ENCODE assay signal across 1 cellular context in genomic region chr10:26779176-26779860, GRCh38.
TF ChIP-seq lines count a peak whose summit lies in the region.

No MANE protein-coding gene starts in this region.

TF ChIP-seq in K562, 482 proteins besides CTCF, POLR2A, EP300 and RAD21 (continued from another document):
- TF ChIP-seq ZFP91 (CRISPR knock-in tag; IDR thresholded peaks at IDR 0.05) (no peak), MAZ (CRISPR knock-in tag; conservative IDR thresholded peaks at IDR 0.05 in 1 of 2, IDR thresholded peaks at IDR 0.05 in 1 of 2) (no peak), ZEB2 (IDR thresholded peaks at IDR 0.05) (no peak), ZNF79 (CRISPR knock-in tag; IDR thresholded peaks at IDR 0.05; ENCODE audit: low read depth) (no peak), TCF3 (CRISPR knock-in tag; IDR thresholded peaks at IDR 0.05) (0 out of 2 replicates have a peak, but pooled peaks have one; percentile 10), E2F5 (CRISPR knock-in tag; IDR thresholded peaks at IDR 0.05) (no peak), YY1 (IDR thresholded peaks at IDR 0.05; ENCODE audit: borderline replicate concordance in 1 of 3, control insufficient read depth in 1 of 3, extremely low read depth in 1 of 3, insufficient read depth in 3 of 3, insufficient read length in 1 of 3, insufficient replicate concordance in 2 of 3, low read depth in 1 of 3, low read length in 2 of 3) (no peak), ZNF77 (CRISPR knock-in tag; IDR thresholded peaks at IDR 0.05) (no peak), POLR3G (IDR thresholded peaks at IDR 0.05; ENCODE audit: extremely low read depth, insufficient read length, insufficient replicate concordance) (no peak), HLTF (IDR thresholded peaks at IDR 0.05) (no peak), L3MBTL2 (IDR thresholded peaks at IDR 0.05) (no peak), ZNF408 (CRISPR knock-in tag; IDR thresholded peaks at IDR 0.05; ENCODE audit: low read depth) (no peak), CUX1 (CRISPR knock-in tag; IDR thresholded peaks at IDR 0.05) (no peak), SMARCA5 (IDR thresholded peaks at IDR 0.05) (no peak), EWSR1 (IDR thresholded peaks at IDR 0.05; ENCODE audit: borderline replicate concordance, low read depth, partially characterized antibody) (no peak), CBFA2T3 (IDR thresholded peaks at IDR 0.05) (peak; percentile 7; the same call in 1 of the 2 replicates), PKNOX1 (IDR thresholded peaks at IDR 0.05) (peak; percentile 36; the same call in 1 of the 2 replicates), THAP7 (CRISPR knock-in tag; IDR thresholded peaks at IDR 0.05) (no peak), GTF2B (IDR thresholded peaks at IDR 0.05; ENCODE audit: extremely low read depth, insufficient read length) (no peak), CBX1 (IDR thresholded peaks at IDR 0.05; ENCODE audit: low read depth) (no peak), ZNF75A (CRISPR knock-in tag; IDR thresholded peaks at IDR 0.05) (no peak), NFE2L1 (tag; IDR thresholded peaks at IDR 0.05; ENCODE audit: borderline replicate concordance, low read depth) (no peak), NCOA1 (IDR thresholded peaks at IDR 0.05; ENCODE audit: low read depth) (no peak), RBM15 (IDR thresholded peaks at IDR 0.05; ENCODE audit: insufficient read depth, low read length) (no peak), NR4A1 (CRISPR knock-in tag; IDR thresholded peaks at IDR 0.05) (no peak), NR4A1 (tag; IDR thresholded peaks at IDR 0.05) (no peak), MEF2D (tag; conservative IDR thresholded peaks at IDR 0.05; ENCODE audit: low read depth) (no peak), SIN3B (IDR thresholded peaks at IDR 0.05; ENCODE audit: low read depth) (no peak)
